ENCODE assay signal across 21 cellular contexts in genomic region chr12:53996886-53997217, GRCh38. TPM values are rescaled to one million over a fixed set of nuclear protein-coding genes. Genes with fewer than 3 reads are reported as not detected.
A peak's percentile ranks its signal among the peaks of the same experiment; 100 is the strongest.
DNase-seq lines count a peak whose midpoint lies in the region; ATAC-seq, FAIRE-seq and TF ChIP-seq lines count a peak whose summit lies in the region.
"Had no signal": no experiment of that assay in that cellular context is flagged by ENCODE, and none has a peak within 500 bp of the region (broad histone marks: within the 10 kb centered on the region; RNA-seq: fewer than 3 reads in every experiment).

No MANE protein-coding gene starts in this region.

- no peak for TF ChIP-seq POLR2A in GM12878 (IDR thresholded peaks at IDR 0.05; ENCODE audit: low read depth, low read length)
- no peak for TF ChIP-seq POLR2A in GM12892 (IDR thresholded peaks at IDR 0.05; ENCODE audit: low read depth, low read length)

- no TSS peak for BruUV-seq in GM12878 (replicated peaks; lab: Mats Ljungman, UMichigan)

- SMC1A ChIA-PET in GM12878 (lab: Charles Lee; ENCODE audit: uncharacterized antibody, unreplicated experiment), result interaction anchor here (0.9 to 1.7 kb wide), 3 partner anchors 21 to 204 kb away, joined by 3 to 4 read pairs (median 4); no protein-coding TSS in a partner anchor

- no peak overlapping the region for H3K27ac ChIP-seq in GM12878 (ENCODE audit: control insufficient read depth, insufficient read depth)
- no peak overlapping the region for H3K27ac ChIP-seq in neural cell (ENCODE audit: low read length)
- H3K27ac ChIP-seq: neural progenitor cell had no signal

- H3K9me3 ChIP-seq in GM12878 (replicated peaks; ENCODE audit: control insufficient read depth, insufficient read depth, low read length), result no peaks in the 10 kb centered on the region
- H3K9me3 ChIP-seq in neural cell (ENCODE audit: low read length), result no peaks in the 10 kb centered on the region

- no peak overlapping the region for H3K27ac Mint-ChIP-seq in stimulated activated naive CD8-positive, alpha-beta T cell treated with anti-CD3 and anti-CD28 coated beads, Interleukin-15, Interleukin-2, amounts not matched to agents 100 ng/mL and 50 ng/mL, for 24 hours
- no peak overlapping the region for H3K27ac Mint-ChIP-seq in stimulated activated naive CD8-positive, alpha-beta T cell treated with anti-CD3 and anti-CD28 coated beads, Interleukin-15, amount 100 ng/mL, for 72 hours
- H3K27ac Mint-ChIP-seq: activated CD8-positive, alpha-beta memory T cell treated with anti-CD3 and anti-CD28 coated beads, Interleukin-2, amount 10 ng/mL, durations not matched to agents 7 days and 5 days; neural progenitor cell; T-helper 1 cell treated with Interleukin-12 subunit alpha and Interleukin-12 subunit beta and Interleukin-4 antibody, amounts not matched to agents 30 μg/mL and 1 μg/mL, for 36 hours; type B pancreatic cell had no signal

- H3K4me3 ChIP-seq in GM12878, result no peak overlapping the region
- H3K4me3 ChIP-seq in neural cell (ENCODE audit: low read length), result no peak overlapping the region
- H3K4me3 ChIP-seq: neural progenitor cell had no signal

- no peak for TF ChIP-seq CTCF in GM12878 (IDR thresholded peaks at IDR 0.05 in 2 of 3, conservative IDR thresholded peaks at IDR 0.05 in 1 of 3; ENCODE audit: control insufficient read depth in 2 of 3, extremely low read depth in 1 of 3, insufficient read depth in 1 of 3, low read depth in 3 of 3, low read length in 3 of 3)
- no peak for TF ChIP-seq CTCF in neural cell (IDR thresholded peaks at IDR 0.05; ENCODE audit: poor library complexity, severe bottlenecking)

- H3K9me2 ChIP-seq in neural cell (ENCODE audit: insufficient read depth, low read length), result no peaks in the 10 kb centered on the region

- TF ChIP-seq EP300 in GM12878 (IDR thresholded peaks at IDR 0.05; ENCODE audit: borderline replicate concordance in 1 of 2, control insufficient read depth in 1 of 2, low read depth in 2 of 2, low read length in 2 of 2), result no peak
- no peak for TF ChIP-seq EP300 in neural cell (conservative IDR thresholded peaks at IDR 0.05; ENCODE audit: poor library complexity, severe bottlenecking)

- 44% methylated on average over 13 of the region's 13 CpGs for WGBS in GM12878 (ENCODE audit: insufficient coverage, insufficient replicate concordance, low lambda C conversion rate, missing lambda C conversion rate)

- no peak for FAIRE-seq in GM12878 (lab: Jason Lieb, UNC)
- no peak for FAIRE-seq in GM12892 (lab: Jason Lieb, UNC)

- H4K20me1 ChIP-seq in GM12878 (ENCODE audit: control insufficient read depth, insufficient read depth) (no peaks in the 10 kb centered on the region), neural cell (ENCODE audit: insufficient read depth) (no peaks in the 10 kb centered on the region)

- CTCF ChIA-PET in GM12878 (lab: Yijun Ruan, JAX), result interaction anchor here (1.1 to 4.2 kb wide), 4 partner anchors 10 to 218 kb away, joined by 3 to 20 read pairs (median 4); partner anchors contain the start of gene SMUG1

- in situ Hi-C loops in GM12878 (cut with MboI), result no loop called here

- H2AFZ ChIP-seq in GM12878 (ENCODE audit: control insufficient read depth, low read depth, low read length), result no peak overlapping the region
- no peak overlapping the region for H2AFZ ChIP-seq in neural cell (ENCODE audit: low read depth, low read length)
- H2AFZ ChIP-seq: neural progenitor cell had no signal

- DNase-seq in stimulated activated naive CD8-positive, alpha-beta T cell treated with anti-CD3 and anti-CD28 coated beads, Interleukin-15, amount 100 ng/mL, for 72 hours, result no peak
- DNase-seq in GM12878 (ENCODE audit: low read depth, low spot score) (no peak), NCI-H748 (lab: John Stamatoyannopoulos, UW; ENCODE audit: unreplicated experiment) (no peak), activated gamma-delta T cell (lab: John Stamatoyannopoulos, UW) (no peak), GM12892 (ENCODE audit: insufficient read length) (no peak), pons (ENCODE audit: low spot score) (no peak)
- DNase-seq: activated CD4-positive, CD25-positive, alpha-beta regulatory T cell; activated CD8-positive, alpha-beta memory T cell treated with anti-CD3 and anti-CD28 coated beads, Interleukin-2, amount 10 ng/mL, durations not matched to agents 7 days and 5 days; activated naive CD4-positive, alpha-beta T cell treated with Interleukin-2 at 50 U/mL for 16 hours; dermis blood vessel endothelial cell; IMR-90; left ventricle myocardium superior; NCI-H1048; right cardiac atrium; stimulated activated CD4-positive, alpha-beta T cell treated with anti-CD3 and anti-CD28 coated beads, Interleukin-4, amount 100 ng/mL, for 24 hours had no signal

- no peaks in the 10 kb centered on the region for H3F3A ChIP-seq in neural cell (ENCODE audit: insufficient read depth, low read length, poor library complexity, severe bottlenecking)

- POLR2A ChIA-PET in GM12878 (lab: Charles Lee), result no interaction called here

- RAD21 ChIA-PET in GM12878 (lab: Charles Lee; ENCODE audit: unreplicated experiment), result interaction anchor here (0.9 kb wide), 1 partner anchor 9 kb away, joined by 3 read pairs; no protein-coding TSS in a partner anchor

- peaks cover 25 to 50% of the 10 kb centered on the region in 2 experiments for H3K27me3 ChIP-seq in GM12878 (replicated peaks in 1 of 2; ENCODE audit: control insufficient read depth in 2 of 2, insufficient read depth in 2 of 2, low read length in 1 of 2)
- peaks cover 100% of the 10 kb centered on the region for H3K27me3 ChIP-seq in neural cell (ENCODE audit: insufficient read depth, low read depth, low read length)

- H3K9me3 Mint-ChIP-seq in stimulated activated naive CD8-positive, alpha-beta T cell treated with anti-CD3 and anti-CD28 coated beads, Interleukin-15, Interleukin-2, amounts not matched to agents 100 ng/mL and 50 ng/mL, for 24 hours, result no peaks in the 10 kb centered on the region
- no peaks in the 10 kb centered on the region for H3K9me3 Mint-ChIP-seq in stimulated activated naive CD8-positive, alpha-beta T cell treated with anti-CD3 and anti-CD28 coated beads, Interleukin-15, amount 100 ng/mL, for 72 hours
- H3K9me3 Mint-ChIP-seq: T-helper 1 cell treated with Interleukin-12 subunit alpha and Interleukin-12 subunit beta and Interleukin-4 antibody, amounts not matched to agents 30 μg/mL and 1 μg/mL, for 36 hours; type B pancreatic cell had no signal

- H3K36me3 Mint-ChIP-seq in stimulated activated naive CD8-positive, alpha-beta T cell treated with anti-CD3 and anti-CD28 coated beads, Interleukin-15, Interleukin-2, amounts not matched to agents 100 ng/mL and 50 ng/mL, for 24 hours (ENCODE audit: low read depth), result no peaks in the 10 kb centered on the region
- H3K36me3 Mint-ChIP-seq: neural progenitor cell, type B pancreatic cell had no signal

- H3K27me3 Mint-ChIP-seq in stimulated activated naive CD8-positive, alpha-beta T cell treated with anti-CD3 and anti-CD28 coated beads, Interleukin-15, Interleukin-2, amounts not matched to agents 100 ng/mL and 50 ng/mL, for 24 hours, result peaks cover 88% of the 10 kb centered on the region
- peaks cover 100% of the 10 kb centered on the region for H3K27me3 Mint-ChIP-seq in stimulated activated naive CD8-positive, alpha-beta T cell treated with anti-CD3 and anti-CD28 coated beads, Interleukin-15, amount 100 ng/mL, for 72 hours

- H3K4me2 ChIP-seq in GM12878 (ENCODE audit: control insufficient read depth, insufficient read depth), result no peak overlapping the region
- no peak overlapping the region for H3K4me2 ChIP-seq in neural cell (ENCODE audit: low read length)
- H3K4me2 ChIP-seq: neural progenitor cell had no signal

- H3K4me3 Mint-ChIP-seq in stimulated activated naive CD8-positive, alpha-beta T cell treated with anti-CD3 and anti-CD28 coated beads, Interleukin-15, Interleukin-2, amounts not matched to agents 100 ng/mL and 50 ng/mL, for 24 hours, result peak overlapping the region; percentile 45
- H3K4me3 Mint-ChIP-seq in stimulated activated naive CD8-positive, alpha-beta T cell treated with anti-CD3 and anti-CD28 coated beads, Interleukin-15, amount 100 ng/mL, for 72 hours, result peak overlapping the region in 1 of 2 donors; percentile 87
- H3K4me3 Mint-ChIP-seq: neural progenitor cell had no signal

- no peak overlapping the region for H3K9ac ChIP-seq in GM12878 (ENCODE audit: control insufficient read depth, insufficient read depth, low read length)
- H3K9ac ChIP-seq in neural cell (ENCODE audit: low read length), result no peak overlapping the region
- H3K9ac ChIP-seq: neural progenitor cell had no signal

- intact Hi-C loops in GM12878 (cut with micrococcal nuclease; ENCODE audit: unreplicated experiment), result no loop called here

- no peaks in the 10 kb centered on the region for H3K36me3 ChIP-seq in GM12878 (ENCODE audit: control insufficient read depth in 2 of 2, insufficient read depth in 2 of 2, low read length in 1 of 2)
- H3K36me3 ChIP-seq in neural cell (ENCODE audit: insufficient read depth, low read length), result no peaks in the 10 kb centered on the region
- H3K36me3 ChIP-seq: neural progenitor cell had no signal

- ATAC-seq in stimulated activated naive CD8-positive, alpha-beta T cell treated with anti-CD3 and anti-CD28 coated beads, Interleukin-15, amount 100 ng/mL, for 72 hours, result no peak
- ATAC-seq in GM12878, result no peak
- ATAC-seq: activated CD8-positive, alpha-beta memory T cell treated with anti-CD3 and anti-CD28 coated beads, Interleukin-2, amount 10 ng/mL, durations not matched to agents 7 days and 5 days; left ventricle myocardium superior; right cardiac atrium had no signal

- peaks cover 36% of the 10 kb centered on the region for H3K4me1 Mint-ChIP-seq in stimulated activated naive CD8-positive, alpha-beta T cell treated with anti-CD3 and anti-CD28 coated beads, Interleukin-15, Interleukin-2, amounts not matched to agents 100 ng/mL and 50 ng/mL, for 24 hours (ENCODE audit: low read depth)
- peaks cover 65% of the 10 kb centered on the region for H3K4me1 Mint-ChIP-seq in stimulated activated naive CD8-positive, alpha-beta T cell treated with anti-CD3 and anti-CD28 coated beads, Interleukin-15, amount 100 ng/mL, for 72 hours

- TF ChIP-seq RAD21 in GM12878 (IDR thresholded peaks at IDR 0.05; ENCODE audit: insufficient read depth, low read depth, low read length) (no peak), neural cell (conservative IDR thresholded peaks at IDR 0.05) (no peak)

- H3K4me1 ChIP-seq in GM12878 (ENCODE audit: control insufficient read depth, insufficient read depth, low read length), result peaks cover 7% of the 10 kb centered on the region
- H3K4me1 ChIP-seq: neural progenitor cell had no signal

- H3K79me2 ChIP-seq in GM12878 (ENCODE audit: control insufficient read depth, insufficient read depth, low read length) (no peaks in the 10 kb centered on the region), neural cell (replicated peaks; ENCODE audit: insufficient read depth, low read length) (no peaks in the 10 kb centered on the region)

RNA-seq across cellular contexts. Expression of gene HOXC9, which starts 3.1 kb away (rescaled TPM):
- total RNA-seq in GM12878 (2013; cell fraction: nucleolus; rRNA removed), result 0.69 TPM in 1 of 2 replicates, not detected in the other
- total RNA-seq in GM12878 (2014; rRNA removed), result not detected in 2 replicates
- total RNA-seq in GM12878 (2014; rRNA removed; fragmentation: Illumina TruSeq; extraction: Trizol), result not detected in 2 replicates
- total RNA-seq in GM12878 (2021), result not detected in 2 replicates
- polyA plus RNA-seq in GM12878 (2011; ENCODE audit: low read depth), result not detected
- polyA plus RNA-seq in GM12878 (2011; rRNA removed), result not detected in 2 replicates
- not detected in 2 replicates for polyA plus RNA-seq in GM12878 (2011; cell fraction: cytosol; rRNA removed)
- polyA plus RNA-seq in GM12878 (2011; cell fraction: nucleus; rRNA removed), result 0.09 TPM in 1 of 2 replicates, not detected in the other
- polyA plus RNA-seq in GM12878 (2012), result 0.07 TPM in 1 of 2 replicates, not detected in the other
- polyA plus RNA-seq in GM12878 (2014; fragmentation: Illumina TruSeq; extraction: Trizol), result not detected in 2 replicates
- not detected for polyA plus RNA-seq in GM12878 (2014; fragmentation: Nextera tagmentation; extraction: Ambion mirVana)
- not detected in 2 replicates for polyA plus RNA-seq in GM12878 (2014; rRNA removed)
- polyA plus RNA-seq in GM12878 (2016; fragmentation: Nextera tagmentation; extraction: Ambion mirVana), result not detected
- not detected in 2 replicates for polyA minus RNA-seq in GM12878 (2011; rRNA and poly(A)+ RNA removed)
- not detected in 2 replicates for polyA minus RNA-seq in GM12878 (2011; cell fraction: cytosol; rRNA and poly(A)+ RNA removed)
- polyA minus RNA-seq in GM12878 (2011; cell fraction: nucleus; rRNA and poly(A)+ RNA removed), result not detected in 2 replicates
- not detected in 2 replicates for polyA plus RNA-seq in neural cell
- polyA minus RNA-seq in neural cell, result not detected in 2 replicates
- not detected for polyA plus RNA-seq in GM12892 (2012; ENCODE audit: missing spikeins)
- total RNA-seq: activated CD8-positive, alpha-beta memory T cell treated with anti-CD3 and anti-CD28 coated beads, Interleukin-2, amount 10 ng/mL, durations not matched to agents 7 days and 5 days; IMR-90; left ventricle myocardium superior had no signal
- polyA plus RNA-seq: AG04450, right cardiac atrium had no signal

RNA-seq across cellular contexts. Expression of gene HOXC10, which starts 11.9 kb away (rescaled TPM):
- total RNA-seq in GM12878 (2013; cell fraction: nucleolus; rRNA removed), result not detected in 2 replicates
- total RNA-seq in GM12878 (2014; rRNA removed), result not detected in 2 replicates
- total RNA-seq in GM12878 (2014; rRNA removed; fragmentation: Illumina TruSeq; extraction: Trizol), result not detected in 2 replicates
- 0.59 TPM in 1 of 2 replicates, not detected in the other for total RNA-seq in GM12878 (2021)
- not detected for polyA plus RNA-seq in GM12878 (2011; ENCODE audit: low read depth)
- polyA plus RNA-seq in GM12878 (2011; rRNA removed), result not detected in 2 replicates
- polyA plus RNA-seq in GM12878 (2011; cell fraction: cytosol; rRNA removed), result 0.03 TPM in 1 of 2 replicates, not detected in the other
- polyA plus RNA-seq in GM12878 (2011; cell fraction: nucleus; rRNA removed), result not detected in 2 replicates
- not detected in 2 replicates for polyA plus RNA-seq in GM12878 (2012)
- polyA plus RNA-seq in GM12878 (2014; fragmentation: Illumina TruSeq; extraction: Trizol), result not detected in 2 replicates
- polyA plus RNA-seq in GM12878 (2014; fragmentation: Nextera tagmentation; extraction: Ambion mirVana), result not detected
- not detected in 2 replicates for polyA plus RNA-seq in GM12878 (2014; rRNA removed)
- polyA plus RNA-seq in GM12878 (2016; fragmentation: Nextera tagmentation; extraction: Ambion mirVana), result not detected
- not detected in 2 replicates for polyA minus RNA-seq in GM12878 (2011; rRNA and poly(A)+ RNA removed)
- not detected in 2 replicates for polyA minus RNA-seq in GM12878 (2011; cell fraction: cytosol; rRNA and poly(A)+ RNA removed)
- 0.24 TPM in 1 of 2 replicates, not detected in the other for polyA minus RNA-seq in GM12878 (2011; cell fraction: nucleus; rRNA and poly(A)+ RNA removed)
- not detected in 2 replicates for polyA plus RNA-seq in neural cell
- not detected in 2 replicates for polyA minus RNA-seq in neural cell
- polyA plus RNA-seq in GM12892 (2012; ENCODE audit: missing spikeins), result not detected
- total RNA-seq: activated CD8-positive, alpha-beta memory T cell treated with anti-CD3 and anti-CD28 coated beads, Interleukin-2, amount 10 ng/mL, durations not matched to agents 7 days and 5 days; IMR-90; left ventricle myocardium superior; right cardiac atrium had no signal
- polyA plus RNA-seq: AG04450, right cardiac atrium had no signal

RNA-seq across cellular contexts. Expression of gene HOXC8, which starts 11.9 kb away (rescaled TPM):
- total RNA-seq in GM12878 (2013; cell fraction: nucleolus; rRNA removed), result not detected in 2 replicates
- total RNA-seq in GM12878 (2014; rRNA removed), result not detected in 2 replicates
- not detected in 2 replicates for total RNA-seq in GM12878 (2014; rRNA removed; fragmentation: Illumina TruSeq; extraction: Trizol)
- not detected in 2 replicates for total RNA-seq in GM12878 (2021)
- polyA plus RNA-seq in GM12878 (2011; ENCODE audit: low read depth), result not detected
- not detected in 2 replicates for polyA plus RNA-seq in GM12878 (2011; rRNA removed)
- polyA plus RNA-seq in GM12878 (2011; cell fraction: cytosol; rRNA removed), result not detected in 2 replicates
- not detected in 2 replicates for polyA plus RNA-seq in GM12878 (2011; cell fraction: nucleus; rRNA removed)
- not detected in 2 replicates for polyA plus RNA-seq in GM12878 (2012)
- polyA plus RNA-seq in GM12878 (2014; fragmentation: Illumina TruSeq; extraction: Trizol), result not detected in 2 replicates
- polyA plus RNA-seq in GM12878 (2014; fragmentation: Nextera tagmentation; extraction: Ambion mirVana), result not detected
- polyA plus RNA-seq in GM12878 (2014; rRNA removed), result not detected in 2 replicates
- not detected for polyA plus RNA-seq in GM12878 (2016; fragmentation: Nextera tagmentation; extraction: Ambion mirVana)
- 0.10 TPM in 1 of 2 replicates, not detected in the other for polyA minus RNA-seq in GM12878 (2011; rRNA and poly(A)+ RNA removed)
- polyA minus RNA-seq in GM12878 (2011; cell fraction: cytosol; rRNA and poly(A)+ RNA removed), result not detected in 2 replicates
- polyA minus RNA-seq in GM12878 (2011; cell fraction: nucleus; rRNA and poly(A)+ RNA removed), result not detected in 2 replicates
- polyA plus RNA-seq in neural cell, result not detected in 2 replicates
- not detected in 2 replicates for polyA minus RNA-seq in neural cell
- polyA plus RNA-seq in GM12892 (2012; ENCODE audit: missing spikeins), result not detected
- total RNA-seq: activated CD8-positive, alpha-beta memory T cell treated with anti-CD3 and anti-CD28 coated beads, Interleukin-2, amount 10 ng/mL, durations not matched to agents 7 days and 5 days; dermis blood vessel endothelial cell; left ventricle myocardium superior; right cardiac atrium had no signal
- polyA plus RNA-seq: right cardiac atrium had no signal

RNA-seq across cellular contexts. Expression of gene HOTAIR, which starts 22.1 kb away (rescaled TPM):
- not detected in 2 replicates for total RNA-seq in GM12878 (2013; cell fraction: nucleolus; rRNA removed)
- total RNA-seq in GM12878 (2014; rRNA removed) (not detected in 2 replicates), GM12878 (2014; rRNA removed; fragmentation: Illumina TruSeq; extraction: Trizol) (not detected in 2 replicates), GM12878 (2021) (not detected in 2 replicates)
- not detected for polyA plus RNA-seq in GM12878 (2011; ENCODE audit: low read depth)
- polyA plus RNA-seq in GM12878 (2011; rRNA removed) (not detected in 2 replicates), GM12878 (2014; fragmentation: Illumina TruSeq; extraction: Trizol) (not detected in 2 replicates), GM12878 (2014; fragmentation: Nextera tagmentation; extraction: Ambion mirVana) (not detected), GM12878 (2014; rRNA removed) (not detected in 2 replicates), GM12878 (2016; fragmentation: Nextera tagmentation; extraction: Ambion mirVana) (not detected), neural cell (not detected in 2 replicates)
- polyA plus RNA-seq in GM12878 (2011; cell fraction: cytosol; rRNA removed), result not detected in 2 replicates
- not detected in 2 replicates for polyA plus RNA-seq in GM12878 (2011; cell fraction: nucleus; rRNA removed)
- polyA plus RNA-seq in GM12878 (2012), result not detected in 2 replicates
- polyA minus RNA-seq in GM12878 (2011; rRNA and poly(A)+ RNA removed), result not detected in 2 replicates
- polyA minus RNA-seq in GM12878 (2011; cell fraction: cytosol; rRNA and poly(A)+ RNA removed), result not detected in 2 replicates
- not detected in 2 replicates for polyA minus RNA-seq in GM12878 (2011; cell fraction: nucleus; rRNA and poly(A)+ RNA removed)
- not detected in 2 replicates for polyA minus RNA-seq in neural cell
- not detected for polyA plus RNA-seq in GM12892 (2012; ENCODE audit: missing spikeins)
- total RNA-seq: activated CD8-positive, alpha-beta memory T cell treated with anti-CD3 and anti-CD28 coated beads, Interleukin-2, amount 10 ng/mL, durations not matched to agents 7 days and 5 days; dermis blood vessel endothelial cell; IMR-90; left ventricle myocardium superior; right cardiac atrium had no signal
- polyA plus RNA-seq: AG04450, IMR-90, right cardiac atrium had no signal

RNA-seq across cellular contexts. Expression of gene HOXC11, which starts 23.9 kb away (rescaled TPM):
- total RNA-seq in GM12878 (2013; cell fraction: nucleolus; rRNA removed), result not detected in 2 replicates
- total RNA-seq in GM12878 (2014; rRNA removed) (not detected in 2 replicates), GM12878 (2014; rRNA removed; fragmentation: Illumina TruSeq; extraction: Trizol) (not detected in 2 replicates), GM12878 (2021) (not detected in 2 replicates)
- polyA plus RNA-seq in GM12878 (2011; ENCODE audit: low read depth), result 0.12 TPM
- polyA plus RNA-seq in GM12878 (2011; rRNA removed) (not detected in 2 replicates), GM12878 (2014; fragmentation: Illumina TruSeq; extraction: Trizol) (not detected in 2 replicates), GM12878 (2014; fragmentation: Nextera tagmentation; extraction: Ambion mirVana) (not detected), GM12878 (2014; rRNA removed) (not detected in 2 replicates), GM12878 (2016; fragmentation: Nextera tagmentation; extraction: Ambion mirVana) (not detected), neural cell (not detected in 2 replicates)
- polyA plus RNA-seq in GM12878 (2011; cell fraction: cytosol; rRNA removed), result not detected in 2 replicates
- polyA plus RNA-seq in GM12878 (2011; cell fraction: nucleus; rRNA removed), result not detected in 2 replicates
- not detected in 2 replicates for polyA plus RNA-seq in GM12878 (2012)
- polyA minus RNA-seq in GM12878 (2011; rRNA and poly(A)+ RNA removed), result not detected in 2 replicates
- polyA minus RNA-seq in GM12878 (2011; cell fraction: cytosol; rRNA and poly(A)+ RNA removed), result 0.73 TPM in 1 of 2 replicates, not detected in the other
- polyA minus RNA-seq in GM12878 (2011; cell fraction: nucleus; rRNA and poly(A)+ RNA removed), result not detected in 2 replicates
- polyA minus RNA-seq in neural cell, result not detected in 2 replicates
- 0.13 TPM for polyA plus RNA-seq in GM12892 (2012; ENCODE audit: missing spikeins)
- total RNA-seq: activated CD8-positive, alpha-beta memory T cell treated with anti-CD3 and anti-CD28 coated beads, Interleukin-2, amount 10 ng/mL, durations not matched to agents 7 days and 5 days; dermis blood vessel endothelial cell; IMR-90; left ventricle myocardium superior; right cardiac atrium had no signal
- polyA plus RNA-seq: AG04450, IMR-90, right cardiac atrium had no signal
